In the genomic region with DNA sequence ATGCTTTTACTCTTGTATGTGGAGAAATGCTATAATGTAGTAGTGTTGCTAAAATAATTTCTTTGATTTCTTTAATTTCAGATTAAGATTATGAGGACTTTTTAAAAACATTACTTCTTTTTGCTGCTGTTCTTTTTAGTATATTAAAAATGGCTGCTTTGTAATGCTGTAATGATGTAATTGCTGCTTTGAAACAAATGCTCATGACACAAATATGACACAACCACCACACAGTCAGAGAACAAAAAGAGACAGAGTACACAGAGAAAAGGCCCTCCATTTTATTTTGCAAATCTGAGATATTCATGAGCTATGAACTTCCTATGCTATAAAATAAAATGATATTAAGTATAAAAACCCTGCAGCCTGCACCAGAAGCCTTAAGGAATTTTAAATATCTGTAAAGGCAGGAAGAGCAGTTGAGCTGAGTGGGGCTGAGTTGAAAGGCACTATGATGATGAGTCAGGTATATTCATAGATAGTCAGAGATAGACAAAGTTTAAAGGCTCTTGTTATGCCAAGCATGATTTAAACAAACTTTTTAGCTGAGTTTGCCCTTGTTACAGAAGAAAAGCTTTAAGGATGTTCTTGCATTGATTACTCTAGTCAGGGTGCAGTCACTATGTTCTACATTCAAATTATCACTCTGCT, we compare ENCODE assay signal across 22 cellular contexts. TPM values are rescaled to one million over a fixed set of nuclear protein-coding genes. Genes with fewer than 3 reads are reported as not detected.
A peak's percentile ranks its signal among the peaks of the same experiment; 100 is the strongest.
DNase-seq lines count a peak whose midpoint lies in the region; ATAC-seq and TF ChIP-seq lines count a peak whose summit lies in the region.
"Had no signal": no experiment of that assay in that cellular context is flagged by ENCODE, and none has a peak within 500 bp of the region (broad histone marks: within the 10 kb centered on the region; RNA-seq: fewer than 3 reads in every experiment).

No MANE protein-coding gene starts in this region.

- H3K79me2 ChIP-seq in mesendoderm (ENCODE audit: control insufficient read depth, insufficient read depth, low read length) (no peaks in the 10 kb centered on the region), H9 (ENCODE audit: insufficient read depth, low read length) (no peaks in the 10 kb centered on the region; the same call in 1 of the 2 replicates)

- H3K23me2 ChIP-seq in H9 (ENCODE audit: insufficient read length, low read depth, low read length, poor library complexity, severe bottlenecking) = no peaks in the 10 kb centered on the region

- H3K14ac ChIP-seq in H9 (ENCODE audit: insufficient read depth, low read length) = no peak overlapping the region

- no peak overlapping the region for H2AK5ac ChIP-seq in mesendoderm (ENCODE audit: low read length)
- no peak overlapping the region for H2AK5ac ChIP-seq in H9 (ENCODE audit: insufficient read length, low read length)

- no peak overlapping the region for H4K8ac ChIP-seq in mesendoderm (ENCODE audit: low read depth, low read length)
- no peak overlapping the region for H4K8ac ChIP-seq in H9 (replicated peaks; ENCODE audit: insufficient read length, low read depth, low read length)

- H3K79me1 ChIP-seq in mesendoderm (ENCODE audit: low read length) (no peaks in the 10 kb centered on the region), H9 (ENCODE audit: insufficient read depth, low read depth, low read length, poor library complexity, severe bottlenecking) (no peaks in the 10 kb centered on the region)

- no peak overlapping the region for H4K5ac ChIP-seq in mesendoderm (ENCODE audit: low read length)
- H4K5ac ChIP-seq in H9 (ENCODE audit: insufficient read length, low read depth, low read length) = no peak overlapping the region

- H4K20me1 ChIP-seq in H9 (ENCODE audit: control insufficient read depth, insufficient read depth, insufficient read length) = no peaks in the 10 kb centered on the region

- H3K36me3 ChIP-seq in mesendoderm (ENCODE audit: control insufficient read depth, insufficient read depth, low read length) = no peaks in the 10 kb centered on the region
- H3K36me3 ChIP-seq: gastrocnemius medialis had no signal

- H3K4me2 ChIP-seq in mesendoderm (ENCODE audit: low read length) (no peak overlapping the region), H9 (ENCODE audit: insufficient read depth, insufficient read length, low read length) (no peak overlapping the region)

- no peak for ATAC-seq in activated naive CD4-positive, alpha-beta T cell treated with anti-CD3 and anti-CD28 coated beads, Interleukin-2, amount 50 U/mL, for 72 hours
- ATAC-seq: effector memory CD8-positive, alpha-beta T cell; gastrocnemius medialis had no signal

- H3K56ac ChIP-seq in mesendoderm (ENCODE audit: low read length) (no peak overlapping the region), H9 (ENCODE audit: insufficient read length, low read depth, low read length) (no peak overlapping the region)

- H3T11ph ChIP-seq in H9 (ENCODE audit: low read length) = no peak overlapping the region

- no peaks in the 10 kb centered on the region for H3K4me1 Mint-ChIP-seq in H9

- no peak overlapping the region for H2BK12ac ChIP-seq in H9 (ENCODE audit: insufficient read length, low read depth, low read length)

- H3K4me1 ChIP-seq in mesendoderm (ENCODE audit: control insufficient read depth, low read depth, low read length) (no peaks in the 10 kb centered on the region), H9 (ENCODE audit: insufficient read depth, low read length) (no peaks in the 10 kb centered on the region)
- H3K4me1 ChIP-seq: gastrocnemius medialis, testis had no signal

- no peak overlapping the region for H3K27ac Mint-ChIP-seq in activated naive CD4-positive, alpha-beta T cell treated with anti-CD3 and anti-CD28 coated beads, Interleukin-2, amount 50 U/mL, for 72 hours
- H3K27ac Mint-ChIP-seq in H9 = no peak overlapping the region
- H3K27ac Mint-ChIP-seq: activated naive CD8-positive, alpha-beta T cell treated with anti-CD3 and anti-CD28 coated beads, Interleukin-2, amount 10 ng/mL, durations not matched to agents 7 days and 5 days; naive B cell; progenitor cell of endocrine pancreas had no signal

- DNase-seq in GM03348 (ENCODE audit: low spot score) (peak; percentile 18), RKO (ENCODE audit: low spot score) (peak; percentile 67), epithelial cell of esophagus (ENCODE audit: low read depth) (peak; percentile 36), mesendoderm (peak; percentile 9), DMS 273 (lab: John Stamatoyannopoulos, UW; ENCODE audit: unreplicated experiment) (no peak), H9 (no peak)
- DNase-seq in activated naive CD4-positive, alpha-beta T cell treated with anti-CD3 and anti-CD28 coated beads, Interleukin-2, amount 50 U/mL, for 72 hours (ENCODE audit: low spot score in 2 of 2) = no peak
- no peak for DNase-seq in NK-92 treated with Interleukin-12 subunit alpha and Interleukin-12 subunit beta, amount 100 ng/mL, for 24 hours (lab: John Stamatoyannopoulos, UW)
- DNase-seq: activated CD8-positive, alpha-beta memory T cell treated with anti-CD3 and anti-CD28 coated beads for 24 hours; activated naive CD8-positive, alpha-beta T cell treated with anti-CD3 and anti-CD28 coated beads, Interleukin-2, amount 10 ng/mL, durations not matched to agents 7 days and 5 days; central memory CD4-positive, alpha-beta T cell; COR-L47; effector memory CD8-positive, alpha-beta T cell; gastrocnemius medialis; GDM1; KBM-7; naive B cell; NCI-H1092; NCI-H2171 treated with DMSO at 0.1 percent for 48 hours; SHP77; testis had no signal

- H4K91ac ChIP-seq in H9 (ENCODE audit: insufficient read length, low read depth, low read length) = no peak overlapping the region

- H2BK120ac ChIP-seq in mesendoderm (ENCODE audit: low read depth, low read length) (no peak overlapping the region), H9 (ENCODE audit: low read depth, low read length, poor library complexity, severe bottlenecking) (no peak overlapping the region)

- H3K27me3 ChIP-seq in mesendoderm (ENCODE audit: insufficient read depth, low read length, poor library complexity) = no peaks in the 10 kb centered on the region
- H3K27me3 ChIP-seq in H9 (ENCODE audit: insufficient read depth, low read length) = no peaks in the 10 kb centered on the region
- H3K27me3 ChIP-seq: gastrocnemius medialis, testis had no signal

- H3K9me3 Mint-ChIP-seq in activated naive CD4-positive, alpha-beta T cell treated with anti-CD3 and anti-CD28 coated beads, Interleukin-2, amount 50 U/mL, for 72 hours = peaks cover 0 to 7% of the 10 kb centered on the region in 2 donors
- no peaks in the 10 kb centered on the region for H3K9me3 Mint-ChIP-seq in H9
- H3K9me3 Mint-ChIP-seq: effector memory CD8-positive, alpha-beta T cell had no signal

- H3K18ac ChIP-seq in mesendoderm (ENCODE audit: low read length) (no peak overlapping the region), H9 (ENCODE audit: insufficient read length, low read depth, low read length) (no peak overlapping the region)

- no peak overlapping the region for H3K27ac ChIP-seq in mesendoderm (ENCODE audit: low read depth, low read length)
- H3K27ac ChIP-seq in H9 (ENCODE audit: insufficient read length, low read depth, low read length) = no peak overlapping the region
- H3K27ac ChIP-seq: gastrocnemius medialis, testis had no signal

- H3K9me3 ChIP-seq in H9 (ENCODE audit: control insufficient read depth, low read depth, low read length) = no peaks in the 10 kb centered on the region
- H3K9me3 ChIP-seq: gastrocnemius medialis, testis had no signal

- H3K27me3 Mint-ChIP-seq in H9 (ENCODE audit: low read depth) = no peaks in the 10 kb centered on the region
- H3K27me3 Mint-ChIP-seq: activated naive CD8-positive, alpha-beta T cell treated with anti-CD3 and anti-CD28 coated beads, Interleukin-2, amount 10 ng/mL, durations not matched to agents 7 days and 5 days; effector memory CD8-positive, alpha-beta T cell; naive B cell; progenitor cell of endocrine pancreas had no signal

- H2BK15ac ChIP-seq in mesendoderm (replicated peaks; ENCODE audit: low read depth) = no peak overlapping the region
- H2BK15ac ChIP-seq in H9 (ENCODE audit: low read depth, low read length) = no peak overlapping the region

- no peak overlapping the region for H2BK20ac ChIP-seq in H9 (ENCODE audit: low read depth, low read length, poor library complexity, severe bottlenecking)

- no peak overlapping the region for H3K23ac ChIP-seq in mesendoderm (ENCODE audit: low read length)
- H3K23ac ChIP-seq in H9 (ENCODE audit: insufficient read length, low read depth, low read length) = no peak overlapping the region

- no peak overlapping the region for H3K4ac ChIP-seq in mesendoderm (ENCODE audit: low read depth, low read length)
- H3K4ac ChIP-seq in H9 (ENCODE audit: low read depth, low read length) = no peak overlapping the region

- H2AFZ ChIP-seq in H9 (ENCODE audit: low read length) = no peak overlapping the region

- H2BK5ac ChIP-seq in mesendoderm (ENCODE audit: low read length) (no peak overlapping the region), H9 (ENCODE audit: insufficient read length, low read length) (no peak overlapping the region)

- H3K9ac ChIP-seq in mesendoderm (ENCODE audit: low read length) (no peak overlapping the region), H9 (ENCODE audit: extremely low read depth, insufficient read length, low read length) (no peak overlapping the region)

- peaks cover 12 to 29% of the 10 kb centered on the region in 2 donors for H3K36me3 Mint-ChIP-seq in activated naive CD4-positive, alpha-beta T cell treated with anti-CD3 and anti-CD28 coated beads, Interleukin-2, amount 50 U/mL, for 72 hours
- H3K36me3 Mint-ChIP-seq in H9 (ENCODE audit: insufficient read depth in 1 of 3, low read depth in 3 of 3) = no peaks in the 10 kb centered on the region

- H3K4me3 Mint-ChIP-seq in H9 = no peak overlapping the region
- H3K4me3 Mint-ChIP-seq: activated naive CD8-positive, alpha-beta T cell treated with anti-CD3 and anti-CD28 coated beads, Interleukin-2, amount 10 ng/mL, durations not matched to agents 7 days and 5 days; effector memory CD8-positive, alpha-beta T cell; naive B cell had no signal

- TF ChIP-seq CTCF in epithelial cell of esophagus (IDR thresholded peaks at IDR 0.05; ENCODE audit: insufficient read depth, low read depth, low read length, missing control alignments) = no peak
- no peak for TF ChIP-seq CTCF in H9 (conservative IDR thresholded peaks at IDR 0.05)

- H3K4me3 ChIP-seq in epithelial cell of esophagus (ENCODE audit: low read length) (no peak overlapping the region), mesendoderm (ENCODE audit: low read length) (no peak overlapping the region)
- H3K4me3 ChIP-seq: gastrocnemius medialis, testis had no signal

RNA-seq across cellular contexts. Expression of gene POU5F2, which starts 5.1 kb away (rescaled TPM):
- polyA plus RNA-seq in mesendoderm (2013, experiment 1 of 2) = under 0.01 TPM
- polyA plus RNA-seq in mesendoderm (2013, experiment 2 of 2) = under 0.01 TPM
- 1 to 10 TPM in 1 of 2 donors, under 1 TPM in 1; 0.75 to 1.2 TPM for total RNA-seq in activated naive CD4-positive, alpha-beta T cell treated with anti-CD3 and anti-CD28 coated beads, Interleukin-2, amount 50 U/mL, for 72 hours
- 0.11 and 0.22 TPM in 2 replicates for total RNA-seq in H9 (2021)

Comparison
In these comparisons a context has a peak if more than half of its experiments do, and no peak if none do; other contexts are left out.
1. DNase-seq: peak in GM03348 (single experiment), RKO (single experiment), epithelial cell of esophagus (single experiment) and mesendoderm (single experiment); none in activated naive CD4-positive, alpha-beta T cell treated with anti-CD3 and anti-CD28 coated beads, Interleukin-2, amount 50 U/mL, for 72 hours (0 of 2), DMS 273 (single experiment), NK-92 treated with Interleukin-12 subunit alpha and Interleukin-12 subunit beta, amount 100 ng/mL, for 24 hours (single experiment) and H9 (single experiment).